In the genomic region with DNA sequence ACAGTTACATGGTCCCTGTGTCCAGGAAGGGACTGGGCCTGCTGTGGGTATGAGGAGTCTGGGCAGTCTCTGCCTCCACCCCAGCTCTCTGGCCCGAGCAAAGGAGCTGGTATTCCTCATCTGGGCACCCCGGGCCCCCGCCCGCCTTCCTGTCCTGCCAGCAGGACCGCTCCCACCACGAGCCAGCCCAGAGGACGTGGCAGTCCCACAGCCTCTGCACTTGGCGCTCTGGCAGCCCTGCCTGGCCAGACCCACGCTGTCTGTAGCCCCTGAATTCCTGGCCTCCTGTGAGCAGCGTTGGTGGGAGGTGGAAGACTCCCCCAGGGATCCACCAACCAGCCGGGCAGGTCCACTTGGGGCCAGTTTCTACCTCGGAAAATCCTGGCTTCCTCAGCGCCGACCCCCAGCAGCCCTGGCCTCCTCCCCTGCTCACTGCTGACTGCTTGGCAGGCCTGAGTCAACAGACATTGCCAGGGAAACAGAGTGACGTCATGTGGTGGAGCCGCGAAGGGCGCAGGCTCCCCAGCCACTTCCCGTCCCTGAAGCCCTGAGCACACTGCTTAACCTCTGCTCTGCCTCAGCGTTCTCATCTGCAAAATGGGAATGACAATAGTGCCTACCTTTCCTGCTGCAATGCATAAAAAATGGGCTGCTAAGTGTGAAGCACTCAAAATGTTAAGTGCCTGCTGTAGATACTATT, we compare ENCODE assay signal across 8 cellular contexts. TPM values are rescaled to one million over a fixed set of nuclear protein-coding genes. Genes with fewer than 3 reads are reported as not detected.
DNase-seq lines count a peak whose midpoint lies in the region; ATAC-seq, FAIRE-seq and TF ChIP-seq lines count a peak whose summit lies in the region.

No MANE protein-coding gene starts in this region.

- H2AFZ ChIP-seq in keratinocyte (ENCODE audit: control insufficient read depth, low read length) = peak overlapping the region; percentile 72

- H3K4me2 ChIP-seq in keratinocyte (ENCODE audit: control insufficient read depth, extremely low read depth, insufficient read depth, low read depth, low read length) = peak overlapping the region; percentile 1

- no peaks in the 10 kb centered on the region for H3K9me1 ChIP-seq in keratinocyte (ENCODE audit: control insufficient read depth, extremely low read depth, insufficient read depth, low read length)

- dilution Hi-C loops in keratinocyte (cut with MboI; ENCODE audit: extremely low pct_ligation_motif_present, low sequenced_read_pairs) = no loop called here

- in situ Hi-C loops in T47D (cut with HindIII; ENCODE audit: low pct_unique_long_range_greater_than_20kb, low sequenced_read_pairs) = no loop called here

- H3K9me3 ChIP-seq in keratinocyte (ENCODE audit: control insufficient read depth, low read depth, low read length) = no peaks in the 10 kb centered on the region

- H4K20me1 ChIP-seq in keratinocyte (ENCODE audit: control insufficient read depth, extremely low read depth, insufficient read depth, low read length) = no peaks in the 10 kb centered on the region

- no peak for ATAC-seq in GM21576 (IDR thresholded peaks at IDR 0.05; ENCODE audit: unreplicated experiment)

- H3K4me1 ChIP-seq in keratinocyte (ENCODE audit: control insufficient read depth, extremely low read depth, insufficient read depth, low read length) = peaks cover 18% of the 10 kb centered on the region

- peaks cover 17% of the 10 kb centered on the region for H3K27me3 ChIP-seq in keratinocyte (ENCODE audit: control insufficient read depth, extremely low read depth, insufficient read depth, low read length)

- H3K27ac ChIP-seq in keratinocyte (ENCODE audit: control insufficient read depth, insufficient read depth, low read length) = peak overlapping the region; percentile 18

- DNase-seq in Daoy (ENCODE audit: low read depth) (peak; percentile 99), LHCN-M2 (ENCODE audit: low read depth) (peak; percentile 92), UCSD-AML1 (lab: John Stamatoyannopoulos, UW; ENCODE audit: unreplicated experiment) (peak; percentile 38), T47D (ENCODE audit: low read depth in 1 of 2, low spot score in 1 of 2) (peak; percentile 70 to 87), keratinocyte (ENCODE audit: low read depth, low spot score) (no peak), mesenteric fat pad (ENCODE audit: low spot score) (no peak)
- peak; percentile 49 for DNase-seq in stimulated activated CD4-positive, alpha-beta T cell treated with anti-CD3 and anti-CD28 coated beads, Interleukin-15, amount 100 ng/mL, for 24 hours

- no peak for TF ChIP-seq CTCF in keratinocyte (optimal IDR thresholded peaks at IDR 0.05 in 1 of 3, IDR thresholded peaks at IDR 0.05 in 1 of 3, conservative IDR thresholded peaks at IDR 0.05 in 1 of 3; ENCODE audit: extremely low read depth in 1 of 3, insufficient read depth in 2 of 3, low read length in 3 of 3)

- H3K79me2 ChIP-seq in keratinocyte (ENCODE audit: control insufficient read depth, insufficient read depth, low read length) = no peaks in the 10 kb centered on the region

- no peaks in the 10 kb centered on the region for H3K36me3 ChIP-seq in keratinocyte (ENCODE audit: control insufficient read depth in 2 of 2, extremely low read depth in 1 of 2, insufficient read depth in 2 of 2, low read length in 2 of 2)

- no peak overlapping the region for H3K4me3 ChIP-seq in keratinocyte (ENCODE audit: control insufficient read depth in 2 of 3, extremely low read depth in 1 of 3, insufficient read depth in 2 of 3, low read depth in 1 of 3, low read length in 3 of 3)

- FAIRE-seq in keratinocyte (lab: Jason Lieb, UNC) = peak; percentile 61

- H3K9ac ChIP-seq in keratinocyte (ENCODE audit: control insufficient read depth, extremely low read depth, insufficient read depth, low read length) = peak overlapping the region; percentile 63

RNA-seq across cellular contexts. Expression of a gene that starts 21.6 kb away (rescaled TPM):
- total RNA-seq in Daoy (2014; rRNA removed; shearing (Covaris generic)) = 41.0 and 52.2 TPM in 2 replicates
- total RNA-seq in LHCN-M2 (2014; rRNA removed) (103 and 121 TPM in 2 replicates), mesenteric fat pad (23.1 TPM)
- polyA plus RNA-seq in LHCN-M2 (2012) = 79.1 TPM
- polyA plus RNA-seq in keratinocyte = 13.3 to 23.2 TPM (median 22.3 TPM) in 3 replicates
- 3.1 TPM for polyA plus RNA-seq in keratinocyte (2011; ENCODE audit: low read depth)
- 14.9 and 38.1 TPM in 2 replicates for polyA plus RNA-seq in keratinocyte (2011; cell fraction: cytosol; rRNA removed)
- polyA plus RNA-seq in keratinocyte (2011; cell fraction: nucleus; rRNA removed) = 28.6 and 33.0 TPM in 2 replicates
- 10.4 and 26.8 TPM in 2 replicates for polyA plus RNA-seq in keratinocyte (2012; ENCODE audit: low replicate concordance)
- polyA minus RNA-seq in keratinocyte = 38.6 to 189 TPM (median 76.0 TPM) in 3 replicates
- 40.5 TPM for polyA minus RNA-seq in keratinocyte (2011; cell fraction: cytosol; rRNA and poly(A)+ RNA removed)
- 13.2 and 17.9 TPM in 2 replicates for polyA minus RNA-seq in keratinocyte (2011; cell fraction: nucleus; rRNA and poly(A)+ RNA removed)

RNA-seq across cellular contexts. Expression of a gene that starts 34.0 kb away (rescaled TPM):
- 0.06 and 0.23 TPM in 2 replicates for total RNA-seq in Daoy (2014; rRNA removed; shearing (Covaris generic))
- 2.1 and 3.3 TPM in 2 replicates for total RNA-seq in LHCN-M2 (2014; rRNA removed)
- 62.8 TPM for polyA plus RNA-seq in LHCN-M2 (2012)
- polyA plus RNA-seq in keratinocyte = not detected in 3 replicates
- not detected for polyA plus RNA-seq in keratinocyte (2011; ENCODE audit: low read depth)
- polyA plus RNA-seq in keratinocyte (2011; cell fraction: cytosol; rRNA removed) = not detected in 2 replicates
- not detected in 2 replicates for polyA plus RNA-seq in keratinocyte (2011; cell fraction: nucleus; rRNA removed)
- 0.07 TPM in 1 of 2 replicates, not detected in the other for polyA plus RNA-seq in keratinocyte (2012; ENCODE audit: low replicate concordance)
- polyA minus RNA-seq in keratinocyte = not detected in 3 replicates
- not detected for polyA minus RNA-seq in keratinocyte (2011; cell fraction: cytosol; rRNA and poly(A)+ RNA removed)
- not detected in 2 replicates for polyA minus RNA-seq in keratinocyte (2011; cell fraction: nucleus; rRNA and poly(A)+ RNA removed)
- total RNA-seq in mesenteric fat pad = 95.5 TPM

Comparison
In these comparisons a context has a peak if more than half of its experiments do, and no peak if none do; other contexts are left out.
1. DNase-seq: peak in Daoy (single experiment), LHCN-M2 (single experiment), UCSD-AML1 (single experiment), T47D (2 of 2) and stimulated activated CD4-positive, alpha-beta T cell treated with anti-CD3 and anti-CD28 coated beads, Interleukin-15, amount 100 ng/mL, for 24 hours (single experiment); none in keratinocyte (single experiment) and mesenteric fat pad (single experiment).
2. RNA of a gene that starts 34.0 kb away (total RNA-seq): 95.5 TPM in mesenteric fat pad (single experiment); 2.1 to 3.3 TPM in LHCN-M2 and 0.06 to 0.23 TPM in Daoy; every median in the first group is over 10 times any median in the second.